Comparison of ENCODE assay signal across 25 cellular contexts in genomic region chr9:137519553-137519952, GRCh38.
"Had no signal": no experiment of that assay in that cellular context is flagged by ENCODE, and none has a peak within 500 bp of the region (broad histone marks: within the 10 kb centered on the region; RNA-seq: fewer than 3 reads in every experiment).

No MANE protein-coding gene starts in this region.

- H3K27me3 Mint-ChIP-seq: dendritic cell treated with granulocyte-macrophage colony-stimulating factor and Interleukin-4, amounts not matched to agents 40 ng/mL and 50 ng/mL, for 4 days; memory B cell; natural killer cell treated with Interleukin-12 subunit alpha and Interleukin-12 subunit beta and Interleukin-15 and Interleukin-18, amount 100 ng/mL, for 72 hours; stimulated activated naive CD8-positive, alpha-beta T cell treated with anti-CD3 and anti-CD28 coated beads, Interleukin-15, amount 100 ng/mL, for 72 hours had no signal

- H3K4me1 ChIP-seq: colonic mucosa, thyroid gland, vagina had no signal

- DNase-seq: colonic mucosa; effector CD8-positive, alpha-beta T cell; endodermal cell; foreskin fibroblast; gastrocnemius medialis; kidney; psoas muscle; stimulated activated CD4-positive, alpha-beta T cell treated with anti-CD3 and anti-CD28 coated beads, Interleukin-1b, Interleukin-23, amount 100 ng/mL, for 48 hours; stimulated activated CD4-positive, alpha-beta T cell treated with anti-CD3 and anti-CD28 coated beads, Interleukin-4, amount 100 ng/mL, for 1 hour; stimulated activated CD8-positive, alpha-beta memory T cell treated with anti-CD3 and anti-CD28 coated beads, Interleukin-4, amount 100 ng/mL, for 48 hours; stimulated activated naive CD4-positive, alpha-beta T cell; stimulated activated naive CD8-positive, alpha-beta T cell treated with anti-CD3 and anti-CD28 coated beads, Interleukin-15, amount 100 ng/mL, for 72 hours; thyroid gland; trophoblast cell had no signal

- H3K27ac ChIP-seq: colonic mucosa, epithelial cell of prostate, gastrocnemius medialis, psoas muscle, skin epidermis, thyroid gland, vagina had no signal

- H3K4me1 Mint-ChIP-seq: endodermal cell; memory B cell; neural crest cell; stimulated activated naive CD8-positive, alpha-beta T cell treated with anti-CD3 and anti-CD28 coated beads, Interleukin-15, amount 100 ng/mL, for 72 hours had no signal

- H3K4me3 Mint-ChIP-seq: dendritic cell treated with granulocyte-macrophage colony-stimulating factor and Interleukin-4, amounts not matched to agents 40 ng/mL and 50 ng/mL, for 4 days; endodermal cell; memory B cell; natural killer cell treated with Interleukin-12 subunit alpha and Interleukin-12 subunit beta and Interleukin-15 and Interleukin-18, amount 100 ng/mL, for 72 hours; neural crest cell; stimulated activated naive CD8-positive, alpha-beta T cell treated with anti-CD3 and anti-CD28 coated beads, Interleukin-15, amount 100 ng/mL, for 72 hours had no signal

- H3K4me3 ChIP-seq: colonic mucosa, gastrocnemius medialis, lung, psoas muscle, skin epidermis, thyroid gland, vagina had no signal

- H3K9me3 ChIP-seq: colonic mucosa, gastrocnemius medialis, psoas muscle, thyroid gland, vagina had no signal

- H3K36me3 Mint-ChIP-seq: natural killer cell treated with Interleukin-12 subunit alpha and Interleukin-12 subunit beta and Interleukin-15 and Interleukin-18, amount 100 ng/mL, for 72 hours had no signal

- H3K9me3 Mint-ChIP-seq: dendritic cell treated with granulocyte-macrophage colony-stimulating factor and Interleukin-4, amounts not matched to agents 40 ng/mL and 50 ng/mL, for 4 days; endodermal cell; memory B cell; natural killer cell treated with Interleukin-12 subunit alpha and Interleukin-12 subunit beta and Interleukin-15 and Interleukin-18, amount 100 ng/mL, for 72 hours; neural crest cell; stimulated activated naive CD8-positive, alpha-beta T cell treated with anti-CD3 and anti-CD28 coated beads, Interleukin-15, amount 100 ng/mL, for 72 hours had no signal

- H3K27me3 ChIP-seq: colonic mucosa, gastrocnemius medialis, thyroid gland, vagina had no signal

- H3K36me3 ChIP-seq: colonic mucosa, vagina had no signal

- ATAC-seq: esophagus mucosa; gastrocnemius medialis; left lobe of liver; psoas muscle; right cardiac atrium; stimulated activated naive CD8-positive, alpha-beta T cell treated with anti-CD3 and anti-CD28 coated beads, Interleukin-15, amount 100 ng/mL, for 72 hours had no signal

- H3K27ac Mint-ChIP-seq: dendritic cell treated with granulocyte-macrophage colony-stimulating factor and Interleukin-4, amounts not matched to agents 40 ng/mL and 50 ng/mL, for 4 days; endodermal cell; memory B cell; natural killer cell treated with Interleukin-12 subunit alpha and Interleukin-12 subunit beta and Interleukin-15 and Interleukin-18, amount 100 ng/mL, for 72 hours; stimulated activated naive CD8-positive, alpha-beta T cell treated with anti-CD3 and anti-CD28 coated beads, Interleukin-15, amount 100 ng/mL, for 72 hours had no signal
